13 cellular contexts compared by ENCODE assay signal in the genomic region with DNA sequence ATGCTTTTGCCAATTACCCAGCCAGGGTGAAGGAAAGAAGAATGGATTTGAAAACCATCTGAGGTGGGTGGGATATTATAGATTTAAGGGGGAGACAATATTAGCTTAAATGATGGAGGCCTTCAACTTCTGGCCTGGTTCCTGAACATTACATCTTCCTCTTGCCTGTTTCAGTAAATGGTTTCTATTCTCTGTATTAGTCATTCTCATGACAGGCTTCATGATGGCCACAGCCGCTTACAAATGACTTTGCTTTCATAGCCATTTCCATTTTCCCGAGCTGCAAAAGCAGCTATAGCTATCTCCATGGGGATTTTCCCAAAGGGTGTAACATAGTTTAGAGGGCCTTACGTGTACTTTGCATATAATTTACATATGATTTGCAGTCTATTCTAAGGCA.
A peak's percentile ranks its signal among the peaks of the same experiment; 100 is the strongest.
DNase-seq lines count a peak whose midpoint lies in the region; ATAC-seq and TF ChIP-seq lines count a peak whose summit lies in the region.
"Had no signal": no experiment of that assay in that cellular context is flagged by ENCODE, and none has a peak within 500 bp of the region (broad histone marks: within the 10 kb centered on the region; RNA-seq: fewer than 3 reads in every experiment).

No MANE protein-coding gene starts in this region.

- H3K27ac ChIP-seq in right lobe of liver (no peak overlapping the region), vagina (no peak overlapping the region)

- no peak overlapping the region for H3K4me3 ChIP-seq in mucosa of descending colon
- H3K4me3 ChIP-seq in right lobe of liver, result no peak overlapping the region
- H3K4me3 ChIP-seq in vagina, result no peak overlapping the region

- H3K4me1 ChIP-seq in mucosa of descending colon (ENCODE audit: low read depth) (no peaks in the 10 kb centered on the region), right lobe of liver (no peaks in the 10 kb centered on the region), vagina (no peaks in the 10 kb centered on the region)
- H3K4me1 ChIP-seq: Caco-2 had no signal

- H3K27me3 ChIP-seq in right lobe of liver (no peaks in the 10 kb centered on the region), vagina (no peaks in the 10 kb centered on the region)

- TF ChIP-seq CTCF in mucosa of descending colon (IDR thresholded peaks at IDR 0.05) (no peak), right lobe of liver (IDR thresholded peaks at IDR 0.05) (no peak), vagina (IDR thresholded peaks at IDR 0.05) (no peak)

- TF ChIP-seq POLR2A in right lobe of liver (IDR thresholded peaks at IDR 0.05) (no peak), vagina (IDR thresholded peaks at IDR 0.05) (no peak)

- DNase-seq in mucosa of descending colon (no peak), right lobe of liver (no peak), NCI-H1092 (lab: John Stamatoyannopoulos, UW) (no peak), vagina (ENCODE audit: extremely low spot score in 2 of 2) (no peak)
- DNase-seq: ACHN, Caco-2, glutamatergic neuron, NCI-H2081 treated with DMSO at 0.1 percent for 48 hours had no signal

- no peaks in the 10 kb centered on the region for H3K9me3 ChIP-seq in mucosa of descending colon
- no peaks in the 10 kb centered on the region for H3K9me3 ChIP-seq in right lobe of liver
- no peaks in the 10 kb centered on the region for H3K9me3 ChIP-seq in vagina
- H3K9me3 ChIP-seq: Caco-2 had no signal

- intact Hi-C loops in mucosa of descending colon (cut with DNase I, micrococcal nuclease) (no loop called here), right lobe of liver (cut with DNase I) (no loop called here), vagina (cut with DNase I) (no loop called here)

- ATAC-seq in GM18499 (IDR thresholded peaks at IDR 0.05; ENCODE audit: insufficient read depth, unreplicated experiment) (peak; percentile 80), GM19463 (IDR thresholded peaks at IDR 0.05; ENCODE audit: unreplicated experiment) (peak; percentile 90), HG02884 (IDR thresholded peaks at IDR 0.05; ENCODE audit: unreplicated experiment) (peak; percentile 79), HG03571 (IDR thresholded peaks at IDR 0.05; ENCODE audit: unreplicated experiment) (peak; percentile 55), mucosa of descending colon (no peak), right lobe of liver (no peak)
- ATAC-seq: WTC11 had no signal

- no peaks in the 10 kb centered on the region for H3K36me3 ChIP-seq in mucosa of descending colon (ENCODE audit: low read depth)
- H3K36me3 ChIP-seq in right lobe of liver, result no peaks in the 10 kb centered on the region
- H3K36me3 ChIP-seq in vagina, result no peaks in the 10 kb centered on the region

- WGBS in right lobe of liver (ENCODE audit: insufficient coverage, low coverage, low lambda C conversion rate, missing lambda C conversion rate), result 45% methylated on average over 3 of the region's 3 CpGs

Comparison
In these comparisons a context has a peak if more than half of its experiments do, and no peak if none do; other contexts are left out.
1. ATAC-seq: peak in GM18499 (single experiment), GM19463 (single experiment), HG02884 (single experiment) and HG03571 (single experiment); none in mucosa of descending colon (single experiment) and right lobe of liver (0 of 4).